In the genomic region with DNA sequence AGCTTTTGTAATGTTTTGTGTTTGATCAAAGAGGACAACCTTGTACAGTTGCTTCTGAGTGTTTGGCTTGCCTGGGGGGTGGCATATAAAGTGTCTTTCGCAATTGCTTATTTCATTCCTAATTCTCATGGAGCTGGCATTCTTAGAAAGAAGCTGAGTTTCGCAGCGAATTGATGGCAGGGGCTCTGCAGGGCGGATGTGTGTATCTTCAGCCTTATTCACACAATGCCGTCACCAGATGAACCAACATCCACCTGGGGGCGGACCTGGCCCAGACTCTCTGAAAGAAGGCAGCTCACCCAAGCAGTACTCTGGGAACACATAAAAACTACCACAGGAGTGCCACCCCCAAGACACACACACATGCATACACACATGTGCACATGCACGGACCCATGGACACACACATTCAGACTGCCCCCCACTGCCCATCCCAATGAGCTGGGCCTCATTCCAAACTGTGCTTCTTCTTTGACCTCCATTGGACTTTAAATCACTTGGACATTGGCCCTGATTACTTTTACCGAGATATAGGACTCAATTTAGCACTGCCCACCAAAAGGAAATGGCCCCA, we compare ENCODE assay signal across 3 cellular contexts.
TF ChIP-seq lines count a peak whose summit lies in the region.

No MANE protein-coding gene starts in this region.

TF ChIP-seq in HepG2, 621 proteins besides CTCF, POLR2A, EP300 and RAD21 (continues in another document):
- TF ChIP-seq CCDC6 (CRISPR knock-in tag; IDR thresholded peaks at IDR 0.05) (no peak), CEBPB (IDR thresholded peaks at IDR 0.05; ENCODE audit: borderline replicate concordance, low read depth, low read length) (peak; percentile 55; the same call in 1 of the 2 replicates), ZNF615 (CRISPR knock-in tag; IDR thresholded peaks at IDR 0.05; ENCODE audit: borderline replicate concordance) (no peak), HIVEP1 (CRISPR knock-in tag; IDR thresholded peaks at IDR 0.05) (no peak), TAF15 (IDR thresholded peaks at IDR 0.05; ENCODE audit: low read depth, low read length, poor library complexity, severe bottlenecking) (no peak), ZFP37 (CRISPR knock-in tag; IDR thresholded peaks at IDR 0.05; ENCODE audit: borderline replicate concordance) (no peak), RBFOX2 (IDR thresholded peaks at IDR 0.05; ENCODE audit: low read depth, low read length) (no peak), CBFB (CRISPR knock-in tag; IDR thresholded peaks at IDR 0.05) (no peak), ZNF598 (CRISPR knock-in tag; IDR thresholded peaks at IDR 0.05; ENCODE audit: borderline replicate concordance) (no peak), ZBTB20 (CRISPR knock-in tag; IDR thresholded peaks at IDR 0.05; ENCODE audit: borderline replicate concordance, low read depth) (no peak), HNF4A (CRISPR knock-in tag; IDR thresholded peaks at IDR 0.05) (0 out of 2 replicates have a peak, but pooled peaks have one; percentile 10)
- TF ChIP-seq, protein P1, sequence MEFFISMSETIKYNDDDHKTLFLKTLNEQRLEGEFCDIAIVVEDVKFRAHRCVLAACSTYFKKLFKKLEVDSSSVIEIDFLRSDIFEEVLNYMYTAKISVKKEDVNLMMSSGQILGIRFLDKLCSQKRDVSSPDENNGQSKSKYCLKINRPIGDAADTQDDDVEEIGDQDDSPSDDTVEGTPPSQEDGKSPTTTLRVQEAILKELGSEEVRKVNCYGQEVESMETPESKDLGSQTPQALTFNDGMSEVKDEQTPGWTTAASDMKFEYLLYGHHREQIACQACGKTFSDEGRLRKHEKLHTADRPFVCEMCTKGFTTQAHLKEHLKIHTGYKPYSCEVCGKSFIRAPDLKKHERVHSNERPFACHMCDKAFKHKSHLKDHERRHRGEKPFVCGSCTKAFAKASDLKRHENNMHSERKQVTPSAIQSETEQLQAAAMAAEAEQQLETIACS (CRISPR knock-in tag; IDR thresholded peaks at IDR 0.05), result 0 out of 2 replicates have a peak, but pooled peaks have one; percentile 27
- TF ChIP-seq, protein P2, sequence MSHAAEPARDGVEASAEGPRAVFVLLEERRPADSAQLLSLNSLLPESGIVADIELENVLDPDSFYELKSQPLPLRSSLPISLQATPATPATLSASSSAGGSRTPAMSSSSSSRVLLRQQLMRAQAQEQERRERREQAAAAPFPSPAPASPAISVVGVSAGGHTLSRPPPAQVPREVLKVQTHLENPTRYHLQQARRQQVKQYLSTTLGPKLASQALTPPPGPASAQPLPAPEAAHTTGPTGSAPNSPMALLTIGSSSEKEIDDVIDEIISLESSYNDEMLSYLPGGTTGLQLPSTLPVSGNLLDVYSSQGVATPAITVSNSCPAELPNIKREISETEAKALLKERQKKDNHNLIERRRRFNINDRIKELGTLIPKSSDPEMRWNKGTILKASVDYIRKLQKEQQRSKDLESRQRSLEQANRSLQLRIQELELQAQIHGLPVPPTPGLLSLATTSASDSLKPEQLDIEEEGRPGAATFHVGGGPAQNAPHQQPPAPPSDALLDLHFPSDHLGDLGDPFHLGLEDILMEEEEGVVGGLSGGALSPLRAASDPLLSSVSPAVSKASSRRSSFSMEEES (CRISPR knock-in tag; IDR thresholded peaks at IDR 0.05), result no peak
- TF ChIP-seq, protein P3, sequence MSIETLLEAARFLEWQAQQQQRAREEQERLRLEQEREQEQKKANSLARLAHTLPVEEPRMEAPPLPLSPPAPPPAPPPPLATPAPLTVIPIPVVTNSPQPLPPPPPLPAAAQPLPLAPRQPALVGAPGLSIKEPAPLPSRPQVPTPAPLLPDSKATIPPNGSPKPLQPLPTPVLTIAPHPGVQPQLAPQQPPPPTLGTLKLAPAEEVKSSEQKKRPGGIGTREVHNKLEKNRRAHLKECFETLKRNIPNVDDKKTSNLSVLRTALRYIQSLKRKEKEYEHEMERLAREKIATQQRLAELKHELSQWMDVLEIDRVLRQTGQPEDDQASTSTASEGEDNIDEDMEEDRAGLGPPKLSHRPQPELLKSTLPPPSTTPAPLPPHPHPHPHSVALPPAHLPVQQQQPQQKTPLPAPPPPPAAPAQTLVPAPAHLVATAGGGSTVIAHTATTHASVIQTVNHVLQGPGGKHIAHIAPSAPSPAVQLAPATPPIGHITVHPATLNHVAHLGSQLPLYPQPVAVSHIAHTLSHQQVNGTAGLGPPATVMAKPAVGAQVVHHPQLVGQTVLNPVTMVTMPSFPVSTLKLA (IDR thresholded peaks at IDR 0.05), result peak; percentile 53; the same call in 1 of the 2 replicates
- TF ChIP-seq, protein P4, sequence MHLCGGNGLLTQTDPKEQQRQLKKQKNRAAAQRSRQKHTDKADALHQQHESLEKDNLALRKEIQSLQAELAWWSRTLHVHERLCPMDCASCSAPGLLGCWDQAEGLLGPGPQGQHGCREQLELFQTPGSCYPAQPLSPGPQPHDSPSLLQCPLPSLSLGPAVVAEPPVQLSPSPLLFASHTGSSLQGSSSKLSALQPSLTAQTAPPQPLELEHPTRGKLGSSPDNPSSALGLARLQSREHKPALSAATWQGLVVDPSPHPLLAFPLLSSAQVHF (CRISPR knock-in tag; IDR thresholded peaks at IDR 0.05), result no peak

TF ChIP-seq in IMR-90, 13 proteins besides CTCF, POLR2A, EP300 and RAD21:
- TF ChIP-seq CEBPB (IDR thresholded peaks at IDR 0.05; ENCODE audit: low read depth, low read length) (peak; percentile 17; the same call in 1 of the 2 replicates), RCOR1 (IDR thresholded peaks at IDR 0.05; ENCODE audit: insufficient replicate concordance, low read length) (no peak)

TF ChIP-seq in H1, 55 proteins besides CTCF, POLR2A, EP300 and RAD21:
- TF ChIP-seq HDAC2 (IDR thresholded peaks at IDR 0.05; ENCODE audit: borderline replicate concordance in 1 of 2, low read depth in 2 of 2, low read length in 2 of 2), result no peak
- no peak for TF ChIP-seq PHF8 (conservative IDR thresholded peaks at IDR 0.05; ENCODE audit: low read depth, low read length)
- TF ChIP-seq RXRA (IDR thresholded peaks at IDR 0.05; ENCODE audit: insufficient read depth, low read depth, low read length), result no peak
- no peak for TF ChIP-seq SUZ12 (IDR thresholded peaks at IDR 0.05; ENCODE audit: low read length)
- no peak for TF ChIP-seq TEAD4 (IDR thresholded peaks at IDR 0.05; ENCODE audit: low read depth, low read length)
- no peak for TF ChIP-seq SIRT6 (IDR thresholded peaks at IDR 0.05; ENCODE audit: low read length)
- TF ChIP-seq GABPA (IDR thresholded peaks at IDR 0.05; ENCODE audit: borderline replicate concordance, insufficient read depth, low read length), result no peak
- TF ChIP-seq BACH1 (IDR thresholded peaks at IDR 0.05; ENCODE audit: low read length), result no peak
- TF ChIP-seq TAF7 (optimal IDR thresholded peaks at IDR 0.05; ENCODE audit: borderline replicate concordance, low read depth, low read length), result no peak
- TF ChIP-seq KDM4A (IDR thresholded peaks at IDR 0.05; ENCODE audit: low read depth, low read length, severe bottlenecking), result no peak
- TF ChIP-seq, protein P5, sequence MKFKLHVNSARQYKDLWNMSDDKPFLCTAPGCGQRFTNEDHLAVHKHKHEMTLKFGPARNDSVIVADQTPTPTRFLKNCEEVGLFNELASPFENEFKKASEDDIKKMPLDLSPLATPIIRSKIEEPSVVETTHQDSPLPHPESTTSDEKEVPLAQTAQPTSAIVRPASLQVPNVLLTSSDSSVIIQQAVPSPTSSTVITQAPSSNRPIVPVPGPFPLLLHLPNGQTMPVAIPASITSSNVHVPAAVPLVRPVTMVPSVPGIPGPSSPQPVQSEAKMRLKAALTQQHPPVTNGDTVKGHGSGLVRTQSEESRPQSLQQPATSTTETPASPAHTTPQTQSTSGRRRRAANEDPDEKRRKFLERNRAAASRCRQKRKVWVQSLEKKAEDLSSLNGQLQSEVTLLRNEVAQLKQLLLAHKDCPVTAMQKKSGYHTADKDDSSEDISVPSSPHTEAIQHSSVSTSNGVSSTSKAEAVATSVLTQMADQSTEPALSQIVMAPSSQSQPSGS (IDR thresholded peaks at IDR 0.05; ENCODE audit: low read length), result no peak
- no peak for TF ChIP-seq SP4 (IDR thresholded peaks at IDR 0.05; ENCODE audit: low read length)
- TF ChIP-seq, protein P6, sequence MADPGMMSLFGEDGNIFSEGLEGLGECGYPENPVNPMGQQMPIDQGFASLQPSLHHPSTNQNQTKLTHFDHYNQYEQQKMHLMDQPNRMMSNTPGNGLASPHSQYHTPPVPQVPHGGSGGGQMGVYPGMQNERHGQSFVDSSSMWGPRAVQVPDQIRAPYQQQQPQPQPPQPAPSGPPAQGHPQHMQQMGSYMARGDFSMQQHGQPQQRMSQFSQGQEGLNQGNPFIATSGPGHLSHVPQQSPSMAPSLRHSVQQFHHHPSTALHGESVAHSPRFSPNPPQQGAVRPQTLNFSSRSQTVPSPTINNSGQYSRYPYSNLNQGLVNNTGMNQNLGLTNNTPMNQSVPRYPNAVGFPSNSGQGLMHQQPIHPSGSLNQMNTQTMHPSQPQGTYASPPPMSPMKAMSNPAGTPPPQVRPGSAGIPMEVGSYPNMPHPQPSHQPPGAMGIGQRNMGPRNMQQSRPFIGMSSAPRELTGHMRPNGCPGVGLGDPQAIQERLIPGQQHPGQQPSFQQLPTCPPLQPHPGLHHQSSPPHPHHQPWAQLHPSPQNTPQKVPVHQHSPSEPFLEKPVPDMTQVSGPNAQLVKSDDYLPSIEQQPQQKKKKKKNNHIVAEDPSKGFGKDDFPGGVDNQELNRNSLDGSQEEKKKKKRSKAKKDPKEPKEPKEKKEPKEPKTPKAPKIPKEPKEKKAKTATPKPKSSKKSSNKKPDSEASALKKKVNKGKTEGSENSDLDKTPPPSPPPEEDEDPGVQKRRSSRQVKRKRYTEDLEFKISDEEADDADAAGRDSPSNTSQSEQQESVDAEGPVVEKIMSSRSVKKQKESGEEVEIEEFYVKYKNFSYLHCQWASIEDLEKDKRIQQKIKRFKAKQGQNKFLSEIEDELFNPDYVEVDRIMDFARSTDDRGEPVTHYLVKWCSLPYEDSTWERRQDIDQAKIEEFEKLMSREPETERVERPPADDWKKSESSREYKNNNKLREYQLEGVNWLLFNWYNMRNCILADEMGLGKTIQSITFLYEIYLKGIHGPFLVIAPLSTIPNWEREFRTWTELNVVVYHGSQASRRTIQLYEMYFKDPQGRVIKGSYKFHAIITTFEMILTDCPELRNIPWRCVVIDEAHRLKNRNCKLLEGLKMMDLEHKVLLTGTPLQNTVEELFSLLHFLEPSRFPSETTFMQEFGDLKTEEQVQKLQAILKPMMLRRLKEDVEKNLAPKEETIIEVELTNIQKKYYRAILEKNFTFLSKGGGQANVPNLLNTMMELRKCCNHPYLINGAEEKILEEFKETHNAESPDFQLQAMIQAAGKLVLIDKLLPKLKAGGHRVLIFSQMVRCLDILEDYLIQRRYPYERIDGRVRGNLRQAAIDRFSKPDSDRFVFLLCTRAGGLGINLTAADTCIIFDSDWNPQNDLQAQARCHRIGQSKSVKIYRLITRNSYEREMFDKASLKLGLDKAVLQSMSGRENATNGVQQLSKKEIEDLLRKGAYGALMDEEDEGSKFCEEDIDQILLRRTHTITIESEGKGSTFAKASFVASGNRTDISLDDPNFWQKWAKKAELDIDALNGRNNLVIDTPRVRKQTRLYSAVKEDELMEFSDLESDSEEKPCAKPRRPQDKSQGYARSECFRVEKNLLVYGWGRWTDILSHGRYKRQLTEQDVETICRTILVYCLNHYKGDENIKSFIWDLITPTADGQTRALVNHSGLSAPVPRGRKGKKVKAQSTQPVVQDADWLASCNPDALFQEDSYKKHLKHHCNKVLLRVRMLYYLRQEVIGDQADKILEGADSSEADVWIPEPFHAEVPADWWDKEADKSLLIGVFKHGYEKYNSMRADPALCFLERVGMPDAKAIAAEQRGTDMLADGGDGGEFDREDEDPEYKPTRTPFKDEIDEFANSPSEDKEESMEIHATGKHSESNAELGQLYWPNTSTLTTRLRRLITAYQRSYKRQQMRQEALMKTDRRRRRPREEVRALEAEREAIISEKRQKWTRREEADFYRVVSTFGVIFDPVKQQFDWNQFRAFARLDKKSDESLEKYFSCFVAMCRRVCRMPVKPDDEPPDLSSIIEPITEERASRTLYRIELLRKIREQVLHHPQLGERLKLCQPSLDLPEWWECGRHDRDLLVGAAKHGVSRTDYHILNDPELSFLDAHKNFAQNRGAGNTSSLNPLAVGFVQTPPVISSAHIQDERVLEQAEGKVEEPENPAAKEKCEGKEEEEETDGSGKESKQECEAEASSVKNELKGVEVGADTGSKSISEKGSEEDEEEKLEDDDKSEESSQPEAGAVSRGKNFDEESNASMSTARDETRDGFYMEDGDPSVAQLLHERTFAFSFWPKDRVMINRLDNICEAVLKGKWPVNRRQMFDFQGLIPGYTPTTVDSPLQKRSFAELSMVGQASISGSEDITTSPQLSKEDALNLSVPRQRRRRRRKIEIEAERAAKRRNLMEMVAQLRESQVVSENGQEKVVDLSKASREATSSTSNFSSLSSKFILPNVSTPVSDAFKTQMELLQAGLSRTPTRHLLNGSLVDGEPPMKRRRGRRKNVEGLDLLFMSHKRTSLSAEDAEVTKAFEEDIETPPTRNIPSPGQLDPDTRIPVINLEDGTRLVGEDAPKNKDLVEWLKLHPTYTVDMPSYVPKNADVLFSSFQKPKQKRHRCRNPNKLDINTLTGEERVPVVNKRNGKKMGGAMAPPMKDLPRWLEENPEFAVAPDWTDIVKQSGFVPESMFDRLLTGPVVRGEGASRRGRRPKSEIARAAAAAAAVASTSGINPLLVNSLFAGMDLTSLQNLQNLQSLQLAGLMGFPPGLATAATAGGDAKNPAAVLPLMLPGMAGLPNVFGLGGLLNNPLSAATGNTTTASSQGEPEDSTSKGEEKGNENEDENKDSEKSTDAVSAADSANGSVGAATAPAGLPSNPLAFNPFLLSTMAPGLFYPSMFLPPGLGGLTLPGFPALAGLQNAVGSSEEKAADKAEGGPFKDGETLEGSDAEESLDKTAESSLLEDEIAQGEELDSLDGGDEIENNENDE (IDR thresholded peaks at IDR 0.05; ENCODE audit: insufficient replicate concordance, low read length), result no peak
- no peak for TF ChIP-seq RBBP5 (IDR thresholded peaks at IDR 0.05; ENCODE audit: borderline replicate concordance, low read depth, low read length)
- no peak for TF ChIP-seq ZNF274 (IDR thresholded peaks at IDR 0.05; ENCODE audit: borderline replicate concordance, extremely low read depth, low read length)
